ENCODE assay signal across 1 cellular context in the genomic region with DNA sequence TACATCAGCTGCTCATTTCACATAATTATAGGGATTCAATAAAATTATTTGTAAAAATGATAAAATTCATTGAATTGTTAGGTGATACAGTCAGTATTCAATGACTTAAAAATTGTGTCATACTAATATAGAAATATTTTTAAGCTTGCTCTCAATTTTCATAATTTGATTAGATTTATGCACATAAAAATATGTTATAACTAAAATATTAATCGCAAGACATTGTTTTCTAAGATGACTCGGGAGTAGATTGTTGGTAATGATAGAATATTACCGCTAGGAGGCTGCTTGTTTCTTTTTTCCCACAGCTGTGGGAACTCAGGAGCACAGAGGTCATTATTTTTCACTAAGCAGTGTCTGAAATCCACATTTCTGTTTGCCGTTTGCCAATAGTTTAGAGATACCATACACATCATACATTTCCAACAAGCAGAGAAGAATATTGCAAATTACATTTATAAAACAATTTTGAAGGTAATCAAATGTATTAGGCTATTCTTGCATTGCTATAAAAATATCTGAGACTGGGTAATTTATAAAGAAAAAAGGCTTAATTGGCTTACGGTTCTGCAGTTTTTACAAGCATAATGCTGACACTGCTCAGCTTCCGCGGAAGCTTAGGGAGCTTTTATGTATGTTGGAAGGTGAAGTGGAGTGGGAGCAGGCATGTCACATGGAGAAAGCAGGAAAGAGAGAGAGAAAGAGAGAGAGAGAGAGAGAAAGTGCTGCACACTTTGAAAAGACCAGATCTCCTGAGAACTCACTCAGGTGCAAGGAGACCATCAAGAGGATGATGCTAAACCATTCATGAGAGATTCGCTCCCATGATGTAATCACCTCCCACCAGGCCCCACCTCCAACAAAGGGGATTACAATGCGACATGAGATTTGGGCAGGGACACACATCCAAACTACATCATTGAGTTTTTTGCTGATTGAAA.
A peak's percentile ranks its signal among the peaks of the same experiment; 100 is the strongest.
TF ChIP-seq lines count a peak whose summit lies in the region.

No MANE protein-coding gene starts in this region.

TF ChIP-seq in A549, 52 proteins besides CTCF, POLR2A, EP300 and RAD21:
- TF ChIP-seq SREBF2 (IDR thresholded peaks at IDR 0.05) (no peak), HOXB5 (CRISPR knock-in tag; IDR thresholded peaks at IDR 0.05) (no peak), SMC3 (IDR thresholded peaks at IDR 0.05) (peak; percentile 24; the same call in 1 of the 3 replicates)
